In genomic region chr10:810351-810846, GRCh38 we compare ENCODE assay signal across 11 cellular contexts.
DNase-seq lines count a peak whose midpoint lies in the region; ATAC-seq and TF ChIP-seq lines count a peak whose summit lies in the region.
"Had no signal": no experiment of that assay in that cellular context is flagged by ENCODE, and none has a peak within 500 bp of the region (broad histone marks: within the 10 kb centered on the region; RNA-seq: fewer than 3 reads in every experiment).

No MANE protein-coding gene starts in this region.

- no peaks in the 10 kb centered on the region for H3F3A ChIP-seq in OCI-LY1 (ENCODE audit: insufficient read depth, low read length)

- H3K4me3 ChIP-seq in OCI-LY1 (ENCODE audit: low read depth, low read length, poor library complexity, severe bottlenecking): no peak overlapping the region
- H3K4me3 ChIP-seq: GM23248 had no signal

- H3K27ac Mint-ChIP-seq in progenitor cell of endocrine pancreas (peak overlapping the region; percentile 69), T-helper 17 cell (no peak overlapping the region)
- H3K27ac Mint-ChIP-seq: activated T-cell treated with anti-CD3 and anti-CD28 coated beads, Interleukin-2, amount 50 U/mL, for 24 hours had no signal

- peaks cover 79% of the 10 kb centered on the region for H3K36me3 ChIP-seq in OCI-LY1 (ENCODE audit: insufficient read depth, low read length)

- H3K4me3 Mint-ChIP-seq in progenitor cell of endocrine pancreas (ENCODE audit: low read depth) (no peak overlapping the region), T-helper 17 cell (no peak overlapping the region)
- H3K4me3 Mint-ChIP-seq: activated T-cell treated with anti-CD3 and anti-CD28 coated beads, Interleukin-2, amount 50 U/mL, for 24 hours had no signal

- peaks cover 10% of the 10 kb centered on the region for H3K4me1 ChIP-seq in OCI-LY1 (ENCODE audit: insufficient read depth, low read length, severe bottlenecking)

- ATAC-seq in HG03097 (IDR thresholded peaks at IDR 0.05; ENCODE audit: low FRiP score, unreplicated experiment) (no peak), T-helper 17 cell (no peak)

- no peaks in the 10 kb centered on the region for H4K20me1 ChIP-seq in OCI-LY1 (ENCODE audit: insufficient read depth, low read length)

- H3K79me2 ChIP-seq in OCI-LY1 (ENCODE audit: insufficient read depth, low read length): no peaks in the 10 kb centered on the region

- peak overlapping the region; percentile 9 for H3K27ac ChIP-seq in OCI-LY1 (ENCODE audit: low read depth, low read length, poor library complexity, severe bottlenecking)
- H3K27ac ChIP-seq: GM23248 had no signal

- H3K27me3 Mint-ChIP-seq in progenitor cell of endocrine pancreas (no peaks in the 10 kb centered on the region), T-helper 17 cell (no peaks in the 10 kb centered on the region)
- H3K27me3 Mint-ChIP-seq: activated T-cell treated with anti-CD3 and anti-CD28 coated beads, Interleukin-2, amount 50 U/mL, for 24 hours had no signal

- no peaks in the 10 kb centered on the region for H3K9me3 Mint-ChIP-seq in progenitor cell of endocrine pancreas (ENCODE audit: low read depth)
- H3K9me3 Mint-ChIP-seq: activated T-cell treated with anti-CD3 and anti-CD28 coated beads, Interleukin-2, amount 50 U/mL, for 24 hours had no signal

- DNase-seq in NCI-H1694 treated with DMSO at 0.1 percent for 48 hours (lab: John Stamatoyannopoulos, UW) (peak; percentile 0), NCI-H1694 (lab: John Stamatoyannopoulos, UW) (no peak), fibroblast of peridontal ligament (ENCODE audit: extremely low read depth) (peak; percentile 22), progenitor cell of endocrine pancreas (ENCODE audit: low spot score, unreplicated experiment) (no peak), EL (no peak), T-helper 17 cell (no peak)
- DNase-seq: activated T-cell treated with anti-CD3 and anti-CD28 coated beads, Interleukin-2, amount 50 U/mL, for 24 hours; GM23248; stimulated activated CD4-positive, alpha-beta T cell treated with anti-CD3 and anti-CD28 coated beads, Interleukin-2, amount 100 ng/mL, for 48 hours had no signal

- TF ChIP-seq CTCF in OCI-LY1 (IDR thresholded peaks at IDR 0.05; ENCODE audit: low read length): peak; percentile 72
- TF ChIP-seq CTCF in progenitor cell of endocrine pancreas (IDR thresholded peaks at IDR 0.05; ENCODE audit: unreplicated experiment): peak; percentile 63

- H3K9ac ChIP-seq in OCI-LY1 (ENCODE audit: low read length): no peak overlapping the region
- H3K9ac ChIP-seq: GM23248 had no signal

- H3K36me3 Mint-ChIP-seq in progenitor cell of endocrine pancreas (ENCODE audit: insufficient read depth) (peaks cover 34% of the 10 kb centered on the region), T-helper 17 cell (ENCODE audit: low read depth) (peaks cover 10% of the 10 kb centered on the region)

- no peaks in the 10 kb centered on the region for H3K9me2 ChIP-seq in OCI-LY1 (ENCODE audit: low read depth, low read length)

- H2AFZ ChIP-seq in OCI-LY1 (ENCODE audit: low read length): no peak overlapping the region
- H2AFZ ChIP-seq: GM23248 had no signal

- H3K4me1 Mint-ChIP-seq in progenitor cell of endocrine pancreas (ENCODE audit: low read depth) (no peaks in the 10 kb centered on the region), T-helper 17 cell (peaks cover 10% of the 10 kb centered on the region)

- no peaks in the 10 kb centered on the region for H3K9me3 ChIP-seq in OCI-LY1 (ENCODE audit: low read length)
- no peaks in the 10 kb centered on the region for H3K9me3 ChIP-seq in T-helper 17 cell (ENCODE audit: control insufficient read depth, low read length, poor library complexity, severe bottlenecking)

- no peaks in the 10 kb centered on the region for H3K27me3 ChIP-seq in OCI-LY1 (ENCODE audit: insufficient read depth, low read length)

- no peak overlapping the region for H3K4me2 ChIP-seq in OCI-LY1 (ENCODE audit: low read length)

Comparison
In these comparisons a context has a peak if more than half of its experiments do, and no peak if none do; other contexts are left out.
1. DNase-seq: peak in NCI-H1694 treated with DMSO at 0.1 percent for 48 hours (single experiment) and fibroblast of peridontal ligament (single experiment); none in NCI-H1694 (single experiment), progenitor cell of endocrine pancreas (single experiment), EL (single experiment) and T-helper 17 cell (0 of 3).